In the genomic region with DNA sequence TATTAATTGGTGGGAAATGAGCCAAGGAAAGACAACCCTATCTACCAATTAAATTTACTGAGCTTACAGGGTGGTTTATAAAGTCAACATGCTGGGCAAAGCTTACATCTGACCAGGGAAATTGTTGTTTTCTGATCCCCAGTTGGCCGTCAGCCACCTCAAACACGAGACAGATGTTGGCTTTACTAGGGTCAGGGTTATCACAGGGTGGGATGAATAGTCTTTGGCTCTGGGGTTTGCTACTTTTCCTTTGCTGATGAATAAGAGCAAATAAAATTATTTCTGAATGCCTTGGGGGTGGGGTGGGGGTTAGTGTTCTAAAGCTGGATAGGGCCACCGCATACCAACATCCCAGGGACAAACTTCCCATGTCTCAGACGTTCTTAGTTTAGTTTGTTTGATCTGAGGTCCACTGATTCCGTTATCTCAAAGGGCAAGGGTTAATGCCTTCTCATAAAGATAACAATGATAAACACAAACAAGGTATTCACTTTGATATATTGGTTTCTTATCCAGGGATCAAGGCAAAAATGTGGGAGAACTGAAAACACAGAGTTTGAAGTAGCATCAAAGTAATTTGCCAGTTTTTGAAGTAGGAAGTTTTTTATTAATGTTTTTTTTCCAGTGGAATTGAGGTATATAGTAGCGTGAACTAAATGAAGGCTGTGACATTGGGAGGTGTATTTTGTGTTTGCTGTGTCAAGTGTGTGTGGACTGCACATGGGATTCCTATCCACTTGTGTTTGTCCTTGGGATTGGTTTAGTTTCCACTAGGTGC, we compare ENCODE assay signal across 10 cellular contexts.
A peak's percentile ranks its signal among the peaks of the same experiment; 100 is the strongest.
DNase-seq lines count a peak whose midpoint lies in the region; ATAC-seq, FAIRE-seq and TF ChIP-seq lines count a peak whose summit lies in the region.
"Had no signal": no experiment of that assay in that cellular context is flagged by ENCODE, and none has a peak within 500 bp of the region (broad histone marks: within the 10 kb centered on the region; RNA-seq: fewer than 3 reads in every experiment).

No MANE protein-coding gene starts in this region.

- DNase-seq in COR-L47 (lab: John Stamatoyannopoulos, UW), result peak; percentile 79
- peak; percentile 48 for DNase-seq in MG63
- DNase-seq in adrenal gland, result peak; percentile 73 to 92 (median 85)
- peak; percentile 100 for DNase-seq in HepG2 (ENCODE audit: low spot score)
- DNase-seq in cerebellar nuclear complex (lab: John Stamatoyannopoulos, UW), result no peak
- no peak for DNase-seq in MM.1S
- no peak for DNase-seq in activated CD8-positive, alpha-beta memory T cell treated with anti-CD3 and anti-CD28 coated beads, Interleukin-2, amount 50 U/mL, for 48 hours
- DNase-seq in activated CD8-positive, alpha-beta memory T cell treated with anti-CD3 and anti-CD28 coated beads, Interleukin-2, amount 10 ng/mL, durations not matched to agents 7 days and 5 days, result no peak
- DNase-seq: CD4-positive, alpha-beta memory T cell; NCI-H526 treated with DMSO at 0.1 percent for 48 hours had no signal

- no peak overlapping the region for H3K27ac Mint-ChIP-seq in activated CD8-positive, alpha-beta memory T cell treated with anti-CD3 and anti-CD28 coated beads, Interleukin-2, amount 10 ng/mL, durations not matched to agents 7 days and 5 days
- H3K27ac Mint-ChIP-seq: CD4-positive, alpha-beta memory T cell had no signal

- TF ChIP-seq RAD21 in HepG2 (CRISPR knock-in tag; IDR thresholded peaks at IDR 0.05), result 0 out of 2 replicates have a peak, but pooled peaks have one; percentile 16

- peaks cover 10% of the 10 kb centered on the region for H3K4me1 Mint-ChIP-seq in activated CD8-positive, alpha-beta memory T cell treated with anti-CD3 and anti-CD28 coated beads, Interleukin-2, amount 10 ng/mL, durations not matched to agents 7 days and 5 days

- POLR2A ChIA-PET in HepG2 (lab: Yijun Ruan, JAX), result interaction anchor here (0.8 to 5.0 kb wide), 15 partner anchors 9 to 1175 kb away, joined by 3 to 52 read pairs (median 6); a partner anchor contains a TSS

- H3K27me3 ChIP-seq in MG63 (no peaks in the 10 kb centered on the region), adrenal gland (no peaks in the 10 kb centered on the region), HepG2 (ENCODE audit: control insufficient read depth in 1 of 2, insufficient read depth in 2 of 2, low read length in 2 of 2) (no peaks in the 10 kb centered on the region), MM.1S (replicated peaks; ENCODE audit: insufficient read depth, low read length) (no peaks in the 10 kb centered on the region)

- H4K20me1 ChIP-seq in HepG2 (ENCODE audit: insufficient read depth, low read length) (no peaks in the 10 kb centered on the region), MM.1S (ENCODE audit: insufficient read depth, low read length) (no peaks in the 10 kb centered on the region)

- H3K4me2 ChIP-seq in HepG2 (ENCODE audit: low read depth, low read length) (peak overlapping the region; percentile 61), MM.1S (ENCODE audit: low read depth, low read length) (no peak overlapping the region)

- BruUV-seq in HepG2 (replicated peaks; lab: Mats Ljungman, UMichigan), result no TSS peak

- H3K36me3 Mint-ChIP-seq in activated CD8-positive, alpha-beta memory T cell treated with anti-CD3 and anti-CD28 coated beads, Interleukin-2, amount 10 ng/mL, durations not matched to agents 7 days and 5 days, result no peaks in the 10 kb centered on the region
- H3K36me3 Mint-ChIP-seq: CD4-positive, alpha-beta memory T cell had no signal

- H2AFZ ChIP-seq in HepG2 (ENCODE audit: low read length) (no peak overlapping the region), MM.1S (ENCODE audit: low read length) (no peak overlapping the region)

- H3K4me3 ChIP-seq in MG63 (no peak overlapping the region), adrenal gland (no peak overlapping the region), HepG2 (replicated peaks in 1 of 3; ENCODE audit: insufficient read depth in 1 of 3, low read depth in 2 of 3, low read length in 3 of 3) (peak overlapping the region in 1 of 3 experiments; percentile 9; a peak in 1 of 6 replicates), MM.1S (ENCODE audit: low read length) (no peak overlapping the region)

- in situ Hi-C loops in HepG2 (cut with HindIII; ENCODE audit: extremely low pct_ligation_motif_present, low pct_unique_long_range_greater_than_20kb), result no loop called here

- TF ChIP-seq POLR2A in adrenal gland (IDR thresholded peaks at IDR 0.05), result peak in 1 of 2 donors; percentile 5
- TF ChIP-seq POLR2A in HepG2 (IDR thresholded peaks at IDR 0.05; ENCODE audit: insufficient read depth in 1 of 2, low read depth in 2 of 2, low read length in 2 of 2), result no peak

- H3K9ac ChIP-seq in HepG2 (ENCODE audit: insufficient read depth, low read depth, low read length) (peak overlapping the region; percentile 61), MM.1S (ENCODE audit: low read length) (no peak overlapping the region)

- no peaks in the 10 kb centered on the region for H3K9me2 ChIP-seq in MM.1S (replicated peaks; ENCODE audit: insufficient read depth, low read length)

- peak; percentile 96 to 98 for TF ChIP-seq EP300 in HepG2 (IDR thresholded peaks at IDR 0.05; ENCODE audit: low read depth in 2 of 2, low read length in 2 of 2)
- TF ChIP-seq EP300 in HepG2 (CRISPR knock-in tag; IDR thresholded peaks at IDR 0.05; ENCODE audit: borderline replicate concordance), result peak; percentile 99

- H3K79me2 ChIP-seq in HepG2 (ENCODE audit: insufficient read depth, low read length) (no peaks in the 10 kb centered on the region), MM.1S (ENCODE audit: low read length) (no peaks in the 10 kb centered on the region)

- 18 to 26% (median 23%) methylated on average over 6 of the region's 6 CpGs for WGBS in adrenal gland, 4 donors
- 2% methylated on average over 6 of the region's 6 CpGs for WGBS in HepG2 (ENCODE audit: low lambda C conversion rate)

- TF ChIP-seq CTCF in adrenal gland (IDR thresholded peaks at IDR 0.05) (no peak), HepG2 (CRISPR knock-in tag; IDR thresholded peaks at IDR 0.05) (no peak), MM.1S (IDR thresholded peaks at IDR 0.05; ENCODE audit: low read length) (no peak)

- peaks cover 16 to 37% of the 10 kb centered on the region in 2 donors for H3K4me1 ChIP-seq in adrenal gland (replicated peaks in 1 of 2)
- H3K4me1 ChIP-seq in HepG2 (ENCODE audit: insufficient read depth, low read length), result peaks cover 68% of the 10 kb centered on the region
- H3K4me1 ChIP-seq in MM.1S (ENCODE audit: low read length), result no peaks in the 10 kb centered on the region

- H3K27me3 Mint-ChIP-seq in activated CD8-positive, alpha-beta memory T cell treated with anti-CD3 and anti-CD28 coated beads, Interleukin-2, amount 10 ng/mL, durations not matched to agents 7 days and 5 days, result peaks cover 5% of the 10 kb centered on the region

- H3K9me3 ChIP-seq in MG63, result no peaks in the 10 kb centered on the region
- H3K9me3 ChIP-seq in adrenal gland (replicated peaks in 1 of 3), result no peaks in the 10 kb centered on the region
- no peaks in the 10 kb centered on the region for H3K9me3 ChIP-seq in HepG2 (ENCODE audit: low read length)
- H3K9me3 ChIP-seq in MM.1S (replicated peaks; ENCODE audit: insufficient read depth, low read length), result no peaks in the 10 kb centered on the region

- ATAC-seq in HepG2, result peak; percentile 93
- no peak for ATAC-seq in activated CD8-positive, alpha-beta memory T cell treated with anti-CD3 and anti-CD28 coated beads, Interleukin-2, amount 10 ng/mL, durations not matched to agents 7 days and 5 days

- intact Hi-C loops in adrenal gland (cut with DNase I) (no loop called here), HepG2 (cut with micrococcal nuclease; ENCODE audit: unreplicated experiment) (loop anchor here (1.0 to 2.0 kb wide), 9 partner anchors 10 to 1190 kb away; a partner anchor contains a TSS)

- no peak overlapping the region for H3K4me3 Mint-ChIP-seq in activated CD8-positive, alpha-beta memory T cell treated with anti-CD3 and anti-CD28 coated beads, Interleukin-2, amount 10 ng/mL, durations not matched to agents 7 days and 5 days

- FAIRE-seq in HepG2 (lab: Jason Lieb, UNC), result peak; percentile 93

- CTCF ChIA-PET in HepG2 (lab: Yijun Ruan, JAX; ENCODE audit: low intra/inter-chr PET ratio, low total read pairs), result no interaction called here
- CTCF ChIA-PET in activated CD8-positive, alpha-beta memory T cell treated with anti-CD3 and anti-CD28 coated beads, Interleukin-2, amount 10 ng/mL, durations not matched to agents 7 days and 5 days (lab: Charles Lee), result no interaction called here

- no peaks in the 10 kb centered on the region for H3F3A ChIP-seq in MM.1S (ENCODE audit: insufficient read depth, low read length)

- H3K36me3 ChIP-seq in MG63 (no peaks in the 10 kb centered on the region), adrenal gland (replicated peaks in 1 of 2) (no peaks in the 10 kb centered on the region), HepG2 (replicated peaks in 1 of 2; ENCODE audit: control insufficient read depth in 1 of 2, insufficient read depth in 2 of 2, low read length in 2 of 2) (no peaks in the 10 kb centered on the region), MM.1S (replicated peaks; ENCODE audit: insufficient read depth, low read length) (no peaks in the 10 kb centered on the region)

- H3K27ac ChIP-seq in adrenal gland, result peak overlapping the region; percentile 53 to 97 (median 87)
- peak overlapping the region; percentile 72 for H3K27ac ChIP-seq in HepG2 (ENCODE audit: extremely low read length, insufficient read depth, low read length)
- H3K27ac ChIP-seq in MM.1S (ENCODE audit: low read length), result no peak overlapping the region

- no peaks in the 10 kb centered on the region for H3K9me3 Mint-ChIP-seq in activated CD8-positive, alpha-beta memory T cell treated with anti-CD3 and anti-CD28 coated beads, Interleukin-2, amount 10 ng/mL, durations not matched to agents 7 days and 5 days (ENCODE audit: low read depth)
- H3K9me3 Mint-ChIP-seq: CD4-positive, alpha-beta memory T cell had no signal

TF ChIP-seq in HepG2, 621 proteins besides CTCF, POLR2A, EP300 and RAD21 (continues in another document):
- TF ChIP-seq ZFP36L2 (CRISPR knock-in tag; IDR thresholded peaks at IDR 0.05) (no peak), ZNF382 (CRISPR knock-in tag; IDR thresholded peaks at IDR 0.05; ENCODE audit: borderline replicate concordance) (no peak), FOXM1 (CRISPR knock-in tag; IDR thresholded peaks at IDR 0.05) (no peak), ELF4 (CRISPR knock-in tag; IDR thresholded peaks at IDR 0.05; ENCODE audit: borderline replicate concordance) (peak; percentile 67; the same call in 1 of the 2 replicates), ZNF75D (CRISPR knock-in tag; IDR thresholded peaks at IDR 0.05; ENCODE audit: borderline replicate concordance) (no peak), ZNF180 (CRISPR knock-in tag; IDR thresholded peaks at IDR 0.05; ENCODE audit: borderline replicate concordance, low read depth) (no peak), CBX5 (CRISPR knock-in tag; IDR thresholded peaks at IDR 0.05; ENCODE audit: borderline replicate concordance) (peak; percentile 70; the same call in 1 of the 2 replicates), ZNF296 (CRISPR knock-in tag; conservative IDR thresholded peaks at IDR 0.05) (no peak)

Comparison
In these comparisons a context has a peak if more than half of its experiments do, and no peak if none do; other contexts are left out.
1. DNase-seq: peak in COR-L47 (single experiment), MG63 (single experiment), adrenal gland (7 of 7) and HepG2 (single experiment); none in cerebellar nuclear complex (0 of 2), MM.1S (single experiment), activated CD8-positive, alpha-beta memory T cell treated with anti-CD3 and anti-CD28 coated beads, Interleukin-2, amount 50 U/mL, for 48 hours (single experiment) and activated CD8-positive, alpha-beta memory T cell treated with anti-CD3 and anti-CD28 coated beads, Interleukin-2, amount 10 ng/mL, durations not matched to agents 7 days and 5 days (single experiment).